In the genomic region with DNA sequence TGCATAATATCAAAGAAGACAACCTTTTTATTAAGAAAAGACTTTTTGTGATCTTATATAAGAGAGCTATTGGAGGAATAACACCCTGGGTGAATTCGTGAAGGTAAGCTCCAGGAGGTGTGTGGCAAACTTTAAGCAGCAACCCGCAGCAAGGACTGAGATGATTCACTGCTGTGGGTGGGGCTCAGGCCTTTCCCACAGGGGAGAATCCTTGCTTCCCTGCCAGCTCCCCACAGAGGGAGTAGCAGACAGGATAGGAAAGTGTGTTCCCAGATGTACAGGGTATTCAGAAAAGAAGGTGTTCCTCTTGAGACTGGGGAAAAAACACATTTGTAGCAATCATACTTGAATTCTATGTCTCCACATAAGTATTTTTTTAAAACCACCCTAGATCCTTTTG, we compare ENCODE assay signal across 13 cellular contexts. TPM values are rescaled to one million over a fixed set of nuclear protein-coding genes. Genes with fewer than 3 reads are reported as not detected.
DNase-seq lines count a peak whose midpoint lies in the region; ATAC-seq, FAIRE-seq and TF ChIP-seq lines count a peak whose summit lies in the region.
"Had no signal": no experiment of that assay in that cellular context is flagged by ENCODE, and none has a peak within 500 bp of the region (broad histone marks: within the 10 kb centered on the region; RNA-seq: fewer than 3 reads in every experiment).

No MANE protein-coding gene starts in this region.

- no peak overlapping the region for H2AK5ac ChIP-seq in mesenchymal stem cell (ENCODE audit: low read length, severe bottlenecking)

- no peak overlapping the region for H2AFZ ChIP-seq in mesenchymal stem cell (ENCODE audit: low read depth, low read length)

- no peak overlapping the region for H3K4me2 ChIP-seq in mesenchymal stem cell (ENCODE audit: low read length, poor library complexity, severe bottlenecking)

- H3K4ac ChIP-seq in mesenchymal stem cell (ENCODE audit: low read depth in 1 of 2, low read length in 2 of 2), result no peak overlapping the region

- ATAC-seq in GM19328 (IDR thresholded peaks at IDR 0.05; ENCODE audit: unreplicated experiment), result no peak
- ATAC-seq: effector memory CD8-positive, alpha-beta T cell had no signal

- H2BK5ac ChIP-seq in mesenchymal stem cell (ENCODE audit: low read depth, low read length, poor library complexity, severe bottlenecking), result no peak overlapping the region

- H3K9me3 ChIP-seq in MG63 (no peaks in the 10 kb centered on the region), mesenchymal stem cell (ENCODE audit: control insufficient read depth, low read length) (no peaks in the 10 kb centered on the region)

- no peak for FAIRE-seq in bronchial epithelial cell (lab: Jason Lieb, UNC)
- FAIRE-seq: small intestine had no signal

- H3K23ac ChIP-seq in mesenchymal stem cell (ENCODE audit: low read length in 2 of 2), result no peak overlapping the region

- no peak overlapping the region for H3K14ac ChIP-seq in mesenchymal stem cell (ENCODE audit: low read length in 2 of 2)

- H3K18ac ChIP-seq in mesenchymal stem cell (ENCODE audit: low read depth in 1 of 2, low read length in 2 of 2), result no peak overlapping the region

- 18% methylated on average over 2 of the region's 2 CpGs for WGBS in mesenchymal stem cell

- no peak overlapping the region for H2BK15ac ChIP-seq in mesenchymal stem cell (ENCODE audit: low read depth, poor library complexity, severe bottlenecking)

- DNase-seq in Daoy (ENCODE audit: low read depth) (peak; percentile 91), MG63 (peak; percentile 65), bronchial epithelial cell (ENCODE audit: low read depth) (peak; percentile 79), mesenchymal stem cell (peak; percentile 81), posterior vena cava (ENCODE audit: low spot score) (no peak), DMS 273 (lab: John Stamatoyannopoulos, UW; ENCODE audit: unreplicated experiment) (no peak)
- DNase-seq in stimulated activated CD4-positive, alpha-beta T cell treated with anti-CD3 and anti-CD28 coated beads, Interleukin-1b, Interleukin-23, amount 100 ng/mL, for 48 hours, result no peak
- DNase-seq: activated CD4-positive, alpha-beta memory T cell treated with anti-CD3 and anti-CD28 coated beads, Interleukin-2, amount 10 ng/mL, durations not matched to agents 7 days and 5 days; effector memory CD8-positive, alpha-beta T cell; naive B cell; small intestine had no signal

- H3K36me3 ChIP-seq in MG63 (peaks cover 31% of the 10 kb centered on the region), bronchial epithelial cell (ENCODE audit: control insufficient read depth, insufficient read depth, low read length) (peaks cover 2% of the 10 kb centered on the region), mesenchymal stem cell (ENCODE audit: control insufficient read depth in 1 of 2, insufficient read depth in 2 of 2, low read depth in 1 of 2, low read length in 2 of 2) (peaks cover 2 to 18% of the 10 kb centered on the region in 2 experiments)

- no peak overlapping the region for H2BK120ac ChIP-seq in mesenchymal stem cell (ENCODE audit: low read depth, low read length)

- H3K27me3 ChIP-seq in MG63 (no peaks in the 10 kb centered on the region), bronchial epithelial cell (ENCODE audit: control insufficient read depth, insufficient read depth, low read length) (no peaks in the 10 kb centered on the region), mesenchymal stem cell (ENCODE audit: control insufficient read depth in 1 of 2, insufficient read depth in 1 of 2, low read length in 2 of 2) (no peaks in the 10 kb centered on the region)

- intact Hi-C loops in posterior vena cava (cut with DNase I), result no loop called here

- H4K8ac ChIP-seq in mesenchymal stem cell (ENCODE audit: low read length), result no peak overlapping the region

- H3K9ac ChIP-seq in mesenchymal stem cell (ENCODE audit: low read length), result peak overlapping the region; percentile 12

- peaks cover 16% of the 10 kb centered on the region for H3K79me1 ChIP-seq in mesenchymal stem cell (replicated peaks; ENCODE audit: low read length, poor library complexity, severe bottlenecking)

- no peak overlapping the region for H3K4me3 ChIP-seq in MG63
- H3K4me3 ChIP-seq in bronchial epithelial cell (ENCODE audit: low read depth, low read length), result no peak overlapping the region
- no peak overlapping the region for H3K4me3 ChIP-seq in mesenchymal stem cell (ENCODE audit: insufficient read depth in 1 of 2, low read depth in 1 of 2, low read length in 2 of 2)

- no peaks in the 10 kb centered on the region for H3K4me1 ChIP-seq in mesenchymal stem cell (ENCODE audit: control insufficient read depth, insufficient read depth, low read depth, low read length)

- no peak for TF ChIP-seq CTCF in bronchial epithelial cell (IDR thresholded peaks at IDR 0.05; ENCODE audit: insufficient read depth, low read length, severe bottlenecking)

- no peak overlapping the region for H3K27ac ChIP-seq in mesenchymal stem cell (ENCODE audit: low read length, poor library complexity, severe bottlenecking)
- H3K27ac ChIP-seq: HL-60 had no signal

- H2BK12ac ChIP-seq in mesenchymal stem cell (ENCODE audit: low read length in 2 of 2), result no peak overlapping the region

- H4K91ac ChIP-seq in mesenchymal stem cell (ENCODE audit: low read length), result no peak overlapping the region

RNA-seq across cellular contexts. Expression of a gene that starts 9.2 kb away (rescaled TPM):
- total RNA-seq in Daoy (2014; rRNA removed; shearing (Covaris generic)), result 376 and 379 TPM in 2 replicates
- total RNA-seq in MG63 (2014; rRNA removed; shearing (Covaris generic); ENCODE audit: low replicate concordance), result 167 and 264 TPM in 2 replicates
- total RNA-seq in bronchial epithelial cell (112 and 173 TPM in 2 replicates), posterior vena cava (10 to 100 TPM; 81.0 to 86.5 TPM)
- polyA plus RNA-seq in mesenchymal stem cell (2013, experiment 1 of 2), result 219 TPM
- polyA plus RNA-seq in mesenchymal stem cell (2013, experiment 2 of 2), result 217 TPM

Comparison
In these comparisons a context has a peak if more than half of its experiments do, and no peak if none do; other contexts are left out.
1. DNase-seq: peak in Daoy (single experiment), MG63 (single experiment), bronchial epithelial cell (single experiment) and mesenchymal stem cell (single experiment); none in posterior vena cava (single experiment), stimulated activated CD4-positive, alpha-beta T cell treated with anti-CD3 and anti-CD28 coated beads, Interleukin-1b, Interleukin-23, amount 100 ng/mL, for 48 hours (single experiment) and DMS 273 (single experiment).